ENCODE assay signal across 8 cellular contexts in genomic region chr20:963795-964194, GRCh38. TPM values are rescaled to one million over a fixed set of nuclear protein-coding genes. Genes with fewer than 3 reads are reported as not detected.
"Had no signal": no experiment of that assay in that cellular context is flagged by ENCODE, and none has a peak within 500 bp of the region (broad histone marks: within the 10 kb centered on the region; RNA-seq: fewer than 3 reads in every experiment).

No MANE protein-coding gene starts in this region.

- H3K4me3 Mint-ChIP-seq: IgD-negative memory B cell had no signal

- H3K4me3 ChIP-seq: K562 had no signal

- DNase-seq: IMR-90, KBM-7, KG1 had no signal

- ATAC-seq: HepG2, K562 had no signal

- H3K9me3 Mint-ChIP-seq: IgD-negative memory B cell had no signal

- H3K4me1 Mint-ChIP-seq: IgD-negative memory B cell had no signal

- H3K36me3 Mint-ChIP-seq: IgD-negative memory B cell had no signal

- H3K27ac ChIP-seq: HL-60 had no signal

RNA-seq across cellular contexts. Expression of gene RSPO4, which starts 38.3 kb away (rescaled TPM):
- total RNA-seq: HepG2, HT-29, IMR-90, K562 had no signal
- polyA plus RNA-seq: HepG2, IgD-negative memory B cell, IMR-90 had no signal

RNA-seq across cellular contexts. Expression of gene ANGPT4, which starts 47.7 kb away (rescaled TPM):
- total RNA-seq: HepG2, HT-29, IMR-90, K562 had no signal
- polyA plus RNA-seq: HepG2, IgD-negative memory B cell, IMR-90, K562 had no signal
